Comparison of ENCODE assay signal across 8 cellular contexts in genomic region chr1:67686272-67687197, GRCh38.
A peak's percentile ranks its signal among the peaks of the same experiment; 100 is the strongest.
DNase-seq lines count a peak whose midpoint lies in the region; ATAC-seq and TF ChIP-seq lines count a peak whose summit lies in the region.

No MANE protein-coding gene starts in this region.

- H3K27ac ChIP-seq in 22Rv1 (peak overlapping the region; percentile 89), brain microvascular endothelial cell (peak overlapping the region; percentile 90)

- H3K4me3 ChIP-seq in brain microvascular endothelial cell (ENCODE audit: low read depth, low read length) (peak overlapping the region; percentile 94), iPS-18c (ENCODE audit: insufficient read depth, low read depth, low read length) (peak overlapping the region; percentile 94), skeletal muscle cell (ENCODE audit: low read depth, low read length) (peak overlapping the region; percentile 99)

- no peaks in the 10 kb centered on the region for H3K9me3 ChIP-seq in iPS-18c (ENCODE audit: control insufficient read depth, insufficient read depth, low read length)

- peaks cover 34% of the 10 kb centered on the region for H3K36me3 ChIP-seq in brain microvascular endothelial cell (replicated peaks)

- in situ Hi-C loops in brain microvascular endothelial cell (cut with HindIII; ENCODE audit: low pct_ligation_motif_present, low sequenced_read_pairs), result loop anchor here (25.0 kb wide), 1 partner anchor 149 kb away; no protein-coding TSS in a partner anchor

- peak; percentile 75 for DNase-seq in NCI-H2107 (lab: John Stamatoyannopoulos, UW)
- DNase-seq in UCSD-AML1 (lab: John Stamatoyannopoulos, UW; ENCODE audit: unreplicated experiment), result peak; percentile 88
- DNase-seq in brain microvascular endothelial cell, result peak; percentile 95
- peak; percentile 94 for DNase-seq in skeletal muscle cell (ENCODE audit: low read depth)

- ATAC-seq in GM18511 (IDR thresholded peaks at IDR 0.05; ENCODE audit: unreplicated experiment), result peak; percentile 31
- peak; percentile 24 for ATAC-seq in HG03039 (IDR thresholded peaks at IDR 0.05; ENCODE audit: unreplicated experiment)

- no peaks in the 10 kb centered on the region for H3K27me3 ChIP-seq in brain microvascular endothelial cell (replicated peaks)

- TF ChIP-seq CTCF in 22Rv1 (IDR thresholded peaks at IDR 0.05) (peak; percentile 18; the same call in 1 of the 2 replicates), brain microvascular endothelial cell (IDR thresholded peaks at IDR 0.05; ENCODE audit: low read depth, low read length, missing control alignments) (no peak)

Comparison
In these comparisons a context has a peak if more than half of its experiments do, and no peak if none do; other contexts are left out.
1. Peak in every context shown above with its lines: DNase-seq, ATAC-seq, H3K4me3 ChIP-seq and H3K27ac ChIP-seq.